ENCODE assay signal across 8 cellular contexts in genomic region chr1:19582318-19582717, GRCh38.
DNase-seq lines count a peak whose midpoint lies in the region; ATAC-seq and TF ChIP-seq lines count a peak whose summit lies in the region.

No MANE protein-coding gene starts in this region.

- H4K20me1 ChIP-seq in Loucy (ENCODE audit: insufficient read depth, low read length, poor library complexity, severe bottlenecking), result no peaks in the 10 kb centered on the region

- no peak overlapping the region for H3K9ac ChIP-seq in Loucy (ENCODE audit: low read depth, low read length, poor library complexity, severe bottlenecking)

- no peaks in the 10 kb centered on the region for H3K79me2 ChIP-seq in Loucy (ENCODE audit: insufficient read depth, low read length)

- H3K4me1 Mint-ChIP-seq in stimulated activated memory B cell treated with anti-CD40 and anti-IgM and Interleukin-4, amounts not matched to agents 10 μg/mL and 1 μg/mL and 100 μg/mL, for 72 hours, result peaks cover 9% of the 10 kb centered on the region

- peaks cover 14% of the 10 kb centered on the region for H3K27me3 Mint-ChIP-seq in stimulated activated memory B cell treated with anti-CD40 and anti-IgM and Interleukin-4, amounts not matched to agents 10 μg/mL and 1 μg/mL and 100 μg/mL, for 72 hours

- no peaks in the 10 kb centered on the region for H3F3A ChIP-seq in Loucy (ENCODE audit: low read depth)

- H3K9me2 ChIP-seq in Loucy (replicated peaks; ENCODE audit: low read depth, low read length), result no peaks in the 10 kb centered on the region

- no peaks in the 10 kb centered on the region for H3K9me3 Mint-ChIP-seq in stimulated activated memory B cell treated with anti-CD40 and anti-IgM and Interleukin-4, amounts not matched to agents 10 μg/mL and 1 μg/mL and 100 μg/mL, for 72 hours

- H3K36me3 ChIP-seq in Loucy (ENCODE audit: insufficient read depth, low read length), result no peaks in the 10 kb centered on the region
- no peaks in the 10 kb centered on the region for H3K36me3 ChIP-seq in mucosa of descending colon (ENCODE audit: low read depth)

- ATAC-seq in mucosa of descending colon (peak; percentile 98), HG03457 (IDR thresholded peaks at IDR 0.05; ENCODE audit: unreplicated experiment) (no peak)
- peak; percentile 93 for ATAC-seq in stimulated activated memory B cell treated with anti-CD40 and anti-IgM and Interleukin-4, amounts not matched to agents 10 μg/mL and 1 μg/mL and 100 μg/mL, for 72 hours

- H2AFZ ChIP-seq in Loucy (ENCODE audit: low read length), result no peak overlapping the region

- intact Hi-C loops in mucosa of descending colon (cut with DNase I, micrococcal nuclease), result no loop called here

- H3K9me3 ChIP-seq in Loucy (ENCODE audit: insufficient read depth, low read depth, low read length), result no peaks in the 10 kb centered on the region
- H3K9me3 ChIP-seq in mucosa of descending colon, result no peaks in the 10 kb centered on the region

- H3K4me3 Mint-ChIP-seq in stimulated activated memory B cell treated with anti-CD40 and anti-IgM and Interleukin-4, amounts not matched to agents 10 μg/mL and 1 μg/mL and 100 μg/mL, for 72 hours, result no peak overlapping the region

- no peaks in the 10 kb centered on the region for H3K4me1 ChIP-seq in Loucy (ENCODE audit: insufficient read depth, low read length, poor library complexity, severe bottlenecking)
- H3K4me1 ChIP-seq in mucosa of descending colon (ENCODE audit: low read depth), result no peaks in the 10 kb centered on the region

- no peak overlapping the region for H3K4me2 ChIP-seq in Loucy (ENCODE audit: low read depth, low read length, poor library complexity, severe bottlenecking)

- TF ChIP-seq CTCF in Loucy (conservative IDR thresholded peaks at IDR 0.05; ENCODE audit: low read length) (peak; percentile 96), mucosa of descending colon (IDR thresholded peaks at IDR 0.05) (peak; percentile 54)

- H3K4me3 ChIP-seq in Loucy (ENCODE audit: low read length, poor library complexity, severe bottlenecking), result no peak overlapping the region
- H3K4me3 ChIP-seq in mucosa of descending colon, result no peak overlapping the region

- DNase-seq in GDM1 (lab: John Stamatoyannopoulos, UW) (peak; percentile 53), cerebellar cortex (ENCODE audit: low spot score) (peak; percentile 41), mucosa of descending colon (peak; percentile 81 to 91 (median 90)), NCI-H2196 treated with DMSO at 0.1 percent for 48 hours (lab: John Stamatoyannopoulos, UW; ENCODE audit: unreplicated experiment) (no peak)
- peak; percentile 80 for DNase-seq in activated CD4-positive, CD25-positive, alpha-beta regulatory T cell treated with anti-CD3 and anti-CD28 coated beads, Interleukin-2, amount 50 U/mL, for 72 hours

- H3K36me3 Mint-ChIP-seq in stimulated activated memory B cell treated with anti-CD40 and anti-IgM and Interleukin-4, amounts not matched to agents 10 μg/mL and 1 μg/mL and 100 μg/mL, for 72 hours, result no peaks in the 10 kb centered on the region

- no peaks in the 10 kb centered on the region for H3K27me3 ChIP-seq in Loucy (ENCODE audit: insufficient read depth, low read length, poor library complexity, severe bottlenecking)

- H3K27ac Mint-ChIP-seq in stimulated activated memory B cell treated with anti-CD40 and anti-IgM and Interleukin-4, amounts not matched to agents 10 μg/mL and 1 μg/mL and 100 μg/mL, for 72 hours, result no peak overlapping the region
